19 cellular contexts compared by ENCODE assay signal in genomic region chr7:115585015-115585655, GRCh38.
DNase-seq lines count a peak whose midpoint lies in the region; ATAC-seq, FAIRE-seq and TF ChIP-seq lines count a peak whose summit lies in the region.
"Had no signal": no experiment of that assay in that cellular context is flagged by ENCODE, and none has a peak within 500 bp of the region (broad histone marks: within the 10 kb centered on the region; RNA-seq: fewer than 3 reads in every experiment).

No MANE protein-coding gene starts in this region.

- CTCF ChIA-PET in RWPE1 (lab: Yijun Ruan, JAX) = no interaction called here

- peak; percentile 88 for FAIRE-seq in keratinocyte (lab: Jason Lieb, UNC)
- FAIRE-seq: GM12878 had no signal

- no peaks in the 10 kb centered on the region for H3K4me1 Mint-ChIP-seq in GM23338
- H3K4me1 Mint-ChIP-seq: activated T-helper 17 cell treated with anti-CD3 and anti-CD28 coated beads, Interleukin-2, amount 50 U/mL, for 72 hours had no signal

- H3K27me3 ChIP-seq in GM23338 (ENCODE audit: insufficient read depth) = no peaks in the 10 kb centered on the region
- H3K27me3 ChIP-seq in keratinocyte (ENCODE audit: control insufficient read depth, extremely low read depth, insufficient read depth, low read length) = no peaks in the 10 kb centered on the region
- H3K27me3 ChIP-seq: hepatocyte, left lung had no signal

- no peaks in the 10 kb centered on the region for H3F3A ChIP-seq in GM23338 (replicated peaks; ENCODE audit: low read depth)

- TF ChIP-seq CTCF in GM23338 (conservative IDR thresholded peaks at IDR 0.05; ENCODE audit: low read depth in 2 of 2) = no peak
- no peak for TF ChIP-seq CTCF in RWPE1 (conservative IDR thresholded peaks at IDR 0.05; ENCODE audit: low read depth)
- no peak for TF ChIP-seq CTCF in keratinocyte (optimal IDR thresholded peaks at IDR 0.05 in 1 of 3, IDR thresholded peaks at IDR 0.05 in 1 of 3, conservative IDR thresholded peaks at IDR 0.05 in 1 of 3; ENCODE audit: extremely low read depth in 1 of 3, insufficient read depth in 2 of 3, low read length in 3 of 3)

- no peaks in the 10 kb centered on the region; the same call in 2 of the 3 replicates for H3K9me3 Mint-ChIP-seq in GM23338
- H3K9me3 Mint-ChIP-seq: activated T-helper 17 cell treated with anti-CD3 and anti-CD28 coated beads, Interleukin-2, amount 50 U/mL, for 72 hours had no signal

- H2AFZ ChIP-seq in GM23338 = no peak overlapping the region
- H2AFZ ChIP-seq in keratinocyte (ENCODE audit: control insufficient read depth, low read length) = peak overlapping the region; percentile 76
- H2AFZ ChIP-seq: hepatocyte had no signal

- peak overlapping the region; percentile 64; the same call in 1 of the 2 replicates for H3K27ac Mint-ChIP-seq in GM23338
- H3K27ac Mint-ChIP-seq: activated CD8-positive, alpha-beta T cell treated with anti-CD3 and anti-CD28 coated beads for 36 hours; activated T-helper 17 cell treated with anti-CD3 and anti-CD28 coated beads, Interleukin-2, amount 50 U/mL, for 72 hours had no signal

- dilution Hi-C loops in keratinocyte (cut with MboI; ENCODE audit: extremely low pct_ligation_motif_present, low sequenced_read_pairs) = no loop called here

- H3K9me3 ChIP-seq in keratinocyte (ENCODE audit: control insufficient read depth, low read depth, low read length) = no peaks in the 10 kb centered on the region
- H3K9me3 ChIP-seq: left lung had no signal

- H3K36me3 ChIP-seq in GM23338 (ENCODE audit: insufficient read depth) (no peaks in the 10 kb centered on the region), keratinocyte (ENCODE audit: control insufficient read depth in 2 of 2, extremely low read depth in 1 of 2, insufficient read depth in 2 of 2, low read length in 2 of 2) (no peaks in the 10 kb centered on the region)
- H3K36me3 ChIP-seq: left lung had no signal

- H4K20me1 ChIP-seq in GM23338 (replicated peaks; ENCODE audit: insufficient read depth) (no peaks in the 10 kb centered on the region), keratinocyte (ENCODE audit: control insufficient read depth, extremely low read depth, insufficient read depth, low read length) (no peaks in the 10 kb centered on the region)

- DNase-seq in COR-L47 (lab: John Stamatoyannopoulos, UW) = peak; percentile 31
- DNase-seq in GM23338 (ENCODE audit: low spot score) = no peak
- DNase-seq in RWPE1 (ENCODE audit: low spot score) = peak; percentile 4
- DNase-seq in keratinocyte (ENCODE audit: low read depth, low spot score) = peak; percentile 64
- no peak for DNase-seq in COLO829 (ENCODE audit: low spot score)
- DNase-seq in NCI-H1048 (lab: John Stamatoyannopoulos, UW) = no peak
- DNase-seq: activated CD8-positive, alpha-beta T cell treated with anti-CD3 and anti-CD28 coated beads for 36 hours; amygdala; KG1; left lung; NCI-H2029; stimulated activated CD4-positive, alpha-beta T cell treated with anti-CD3 and anti-CD28 coated beads, Interleukin-12 subunit alpha, Interleukin-12 subunit beta, amount 100 ng/mL, for 4 hours had no signal

- no peaks in the 10 kb centered on the region for H3K9me1 ChIP-seq in keratinocyte (ENCODE audit: control insufficient read depth, extremely low read depth, insufficient read depth, low read length)

- no peaks in the 10 kb centered on the region for H3K4me1 ChIP-seq in GM23338 (ENCODE audit: insufficient read depth)
- H3K4me1 ChIP-seq in keratinocyte (ENCODE audit: control insufficient read depth, extremely low read depth, insufficient read depth, low read length) = peaks cover 11% of the 10 kb centered on the region
- H3K4me1 ChIP-seq: left lung had no signal

- peaks cover 4% of the 10 kb centered on the region for H3K27me3 Mint-ChIP-seq in GM23338 (ENCODE audit: insufficient read depth, low read depth, poor library complexity)
- H3K27me3 Mint-ChIP-seq: activated CD8-positive, alpha-beta T cell treated with anti-CD3 and anti-CD28 coated beads for 36 hours had no signal

- peaks cover 3% of the 10 kb centered on the region; the same call in 1 of the 2 replicates for H3K9me2 ChIP-seq in GM23338 (ENCODE audit: insufficient read depth)

- H3K4me2 ChIP-seq in GM23338 (no peak overlapping the region), keratinocyte (ENCODE audit: control insufficient read depth, extremely low read depth, insufficient read depth, low read depth, low read length) (peak overlapping the region; percentile 64)
- H3K4me2 ChIP-seq: hepatocyte had no signal

- H3K79me2 ChIP-seq in GM23338 (replicated peaks; ENCODE audit: insufficient read depth) (no peaks in the 10 kb centered on the region), keratinocyte (ENCODE audit: control insufficient read depth, insufficient read depth, low read length) (no peaks in the 10 kb centered on the region)
- H3K79me2 ChIP-seq: hepatocyte had no signal

- H3K9ac ChIP-seq in keratinocyte (ENCODE audit: control insufficient read depth, extremely low read depth, insufficient read depth, low read length) = no peak overlapping the region

- H3K4me3 Mint-ChIP-seq in GM23338 = no peak overlapping the region
- H3K4me3 Mint-ChIP-seq: activated CD8-positive, alpha-beta T cell treated with anti-CD3 and anti-CD28 coated beads for 36 hours; activated T-helper 17 cell treated with anti-CD3 and anti-CD28 coated beads, Interleukin-2, amount 50 U/mL, for 72 hours had no signal

- H3K4me3 ChIP-seq in GM23338 (no peak overlapping the region), keratinocyte (ENCODE audit: control insufficient read depth in 2 of 3, extremely low read depth in 1 of 3, insufficient read depth in 2 of 3, low read depth in 1 of 3, low read length in 3 of 3) (no peak overlapping the region)
- H3K4me3 ChIP-seq: coronary artery, GM12878, hepatocyte, left lung had no signal

- POLR2A ChIA-PET in RWPE1 (lab: Yijun Ruan, JAX; ENCODE audit: low non-redundant PET) = no interaction called here

- H3K36me3 Mint-ChIP-seq in GM23338 (ENCODE audit: low read depth) = peaks cover 4% of the 10 kb centered on the region; the same call in 1 of the 3 replicates

- no peak overlapping the region for H3K27ac ChIP-seq in GM23338 (ENCODE audit: low read depth)
- H3K27ac ChIP-seq in RWPE1 = peak overlapping the region; percentile 63
- peak overlapping the region; percentile 52 for H3K27ac ChIP-seq in keratinocyte (ENCODE audit: control insufficient read depth, insufficient read depth, low read length)
- H3K27ac ChIP-seq: coronary artery, hepatocyte, left lung had no signal

- ATAC-seq in GM23338 = no peak
- ATAC-seq in HG03354 (IDR thresholded peaks at IDR 0.05; ENCODE audit: poor library complexity, severe bottlenecking, unreplicated experiment) = no peak
- ATAC-seq in GM18870 (IDR thresholded peaks at IDR 0.05; ENCODE audit: unreplicated experiment) = no peak
- ATAC-seq: activated CD8-positive, alpha-beta T cell treated with anti-CD3 and anti-CD28 coated beads for 36 hours; activated T-helper 17 cell treated with anti-CD3 and anti-CD28 coated beads, Interleukin-2, amount 50 U/mL, for 72 hours; GM12878; HCT116; left lung had no signal

TF ChIP-seq in GM23338, 12 proteins besides CTCF, POLR2A, EP300 and RAD21:
- TF ChIP-seq STAT1 (IDR thresholded peaks at IDR 0.05; ENCODE audit: unreplicated experiment) (no peak), ZNF331 (CRISPR knock-in tag; IDR thresholded peaks at IDR 0.05; ENCODE audit: low read depth) (no peak), CREB1 (CRISPR knock-in tag; IDR thresholded peaks at IDR 0.05; ENCODE audit: low read depth) (no peak), EZH2 (IDR thresholded peaks at IDR 0.05; ENCODE audit: low read depth, unreplicated experiment) (no peak), JUNB (IDR thresholded peaks at IDR 0.05; ENCODE audit: unreplicated experiment) (no peak), NANOG (IDR thresholded peaks at IDR 0.05; ENCODE audit: borderline replicate concordance) (no peak), ETS1 (IDR thresholded peaks at IDR 0.05) (no peak), REST (IDR thresholded peaks at IDR 0.05; ENCODE audit: unreplicated experiment) (no peak), POLR2AphosphoS5 (IDR thresholded peaks at IDR 0.05; ENCODE audit: low read depth) (no peak)

Comparison
In these comparisons a context has a peak if more than half of its experiments do, and no peak if none do; other contexts are left out.
1. DNase-seq: peak in COR-L47 (single experiment), RWPE1 (single experiment) and keratinocyte (single experiment); none in GM23338 (single experiment), COLO829 (single experiment) and NCI-H1048 (single experiment).